In genomic region chr3:67654832-67655152, GRCh38 we compare ENCODE assay signal across 1 cellular context.
TF ChIP-seq lines count a peak whose summit lies in the region.

No MANE protein-coding gene starts in this region.

TF ChIP-seq in IMR-90, 13 proteins besides CTCF, POLR2A, EP300 and RAD21 (continued from another document):
- no peak for TF ChIP-seq ELK1 (IDR thresholded peaks at IDR 0.05; ENCODE audit: borderline replicate concordance, low read depth, low read length)
